ENCODE assay signal across 8 cellular contexts in genomic region chr3:45995370-45996192, GRCh38. TPM values are rescaled to one million over a fixed set of nuclear protein-coding genes. Genes with fewer than 3 reads are reported as not detected.
DNase-seq lines count a peak whose midpoint lies in the region; ATAC-seq, FAIRE-seq and TF ChIP-seq lines count a peak whose summit lies in the region.

Gene FYCO1, minus strand, starts transcription at chr3:45995824. Its CDS starts 10,914 bp downstream, at chr3:45984910.

- no peaks in the 10 kb centered on the region for H3K9me3 ChIP-seq in CD4-positive, alpha-beta memory T cell (ENCODE audit: control insufficient read depth in 1 of 2, low read length in 2 of 2)
- H3K9me3 ChIP-seq in H1 (ENCODE audit: insufficient read depth in 2 of 2, low read depth in 1 of 2, low read length in 1 of 2), result no peaks in the 10 kb centered on the region

- H3K79me1 ChIP-seq in H1 (ENCODE audit: low read depth, low read length), result peaks cover 8% of the 10 kb centered on the region; the same call in 1 of the 2 replicates

- CTCF ChIA-PET in CD4-positive, alpha-beta memory T cell (lab: Charles Lee; ENCODE audit: partially characterized antibody), result interaction anchor here (0.8 to 4.8 kb wide), 12 partner anchors 13 to 377 kb away, joined by 3 to 50 read pairs (median 3); partner anchors contain the start of gene CXCR6
- CTCF ChIA-PET in H1 (lab: Charles Lee; ENCODE audit: partially characterized antibody), result interaction anchor here (1.3 to 1.8 kb wide), 2 partner anchors 14 to 83 kb away, joined by 3 to 4 read pairs; no protein-coding TSS in a partner anchor

- H3K4me1 ChIP-seq in CD4-positive, alpha-beta memory T cell (ENCODE audit: insufficient read depth, low read length), result peaks cover 46% of the 10 kb centered on the region
- peaks cover 5 to 15% (median 12%) of the 10 kb centered on the region in 4 experiments for H3K4me1 ChIP-seq in H1 (replicated peaks in 1 of 4; ENCODE audit: control insufficient read depth in 3 of 4, insufficient read depth in 4 of 4, low read length in 3 of 4)

- 5% methylated on average over 50 of the region's 62 CpGs; no CpG with 5 or more reads in 1 of the 2 experiments for WGBS in H1 (ENCODE audit: extremely low coverage in 1 of 2, insufficient coverage in 1 of 2, insufficient read length in 1 of 2, insufficient replicate concordance in 2 of 2, low coverage in 1 of 2, low lambda C conversion rate in 2 of 2, missing lambda C conversion rate in 1 of 2), 2 experiments

- no peaks in the 10 kb centered on the region for H4K20me1 ChIP-seq in H1 (replicated peaks in 1 of 2; ENCODE audit: control insufficient read depth in 1 of 2, insufficient read depth in 2 of 2, low read length in 2 of 2)

- peaks cover 4% of the 10 kb centered on the region for H3K36me3 ChIP-seq in CD4-positive, alpha-beta memory T cell (ENCODE audit: insufficient read depth, low read length)
- no peaks in the 10 kb centered on the region for H3K36me3 ChIP-seq in H1 (ENCODE audit: control insufficient read depth in 2 of 4, insufficient read depth in 4 of 4, low read length in 3 of 4)

- peaks cover 0 to 29% of the 10 kb centered on the region in 2 experiments; a peak in 2 of 4 replicates for H3K79me2 ChIP-seq in H1 (ENCODE audit: control insufficient read depth in 1 of 2, insufficient read depth in 2 of 2, low read length in 2 of 2)

- peaks cover 2% of the 10 kb centered on the region; the same call in 1 of the 2 replicates for H3K23me2 ChIP-seq in H1 (ENCODE audit: low read depth, low read length)

- H3K36me3 Mint-ChIP-seq in CD4-positive, alpha-beta memory T cell, result peaks cover 5 to 10% of the 10 kb centered on the region in 2 donors
- H3K36me3 Mint-ChIP-seq in memory B cell, result no peaks in the 10 kb centered on the region

- intact Hi-C loops in CD4-positive, alpha-beta memory T cell (cut with micrococcal nuclease), result loop anchor here (1.0 to 5.0 kb wide), 5 partner anchors 19 to 70 kb away; no protein-coding TSS in a partner anchor

- peak within 1 kb of the TSS; percentile 88 to 95 (median 94) for H3K27ac Mint-ChIP-seq in CD4-positive, alpha-beta memory T cell
- H3K27ac Mint-ChIP-seq in memory B cell, result peak within 1 kb of the TSS; percentile 73

- no peak for TF ChIP-seq RAD21 in H1 (IDR thresholded peaks at IDR 0.05 in 1 of 2, conservative IDR thresholded peaks at IDR 0.05 in 1 of 2; ENCODE audit: low read depth in 2 of 2, low read length in 2 of 2)

- no peak within 1 kb of the TSS for H2BK120ac ChIP-seq in H1 (replicated peaks; ENCODE audit: low read depth, low read length)

- peaks cover 32 to 59% (median 37%) of the 10 kb centered on the region in 4 donors for H3K4me1 Mint-ChIP-seq in CD4-positive, alpha-beta memory T cell
- H3K4me1 Mint-ChIP-seq in memory B cell, result peaks cover 21% of the 10 kb centered on the region

- no peak for TF ChIP-seq CTCF in H1 (IDR thresholded peaks at IDR 0.05; ENCODE audit: control extremely low read depth in 1 of 3, insufficient read depth in 1 of 3, low read depth in 1 of 3, low read length in 3 of 3)

- H3K18ac ChIP-seq in H1 (ENCODE audit: extremely low read depth, low read length), result peak within 1 kb of the TSS; percentile 82

- H3K27me3 ChIP-seq in CD4-positive, alpha-beta memory T cell (ENCODE audit: insufficient read depth, low read length), result no peaks in the 10 kb centered on the region
- H3K27me3 ChIP-seq in H1 (replicated peaks in 1 of 4; ENCODE audit: control insufficient read depth in 3 of 4, extremely low read depth in 1 of 4, insufficient read depth in 3 of 4, low read length in 3 of 4), result peaks cover 0 to 7% (median 4%) of the 10 kb centered on the region in 4 experiments; a peak in 2 of 7 replicates

- H4K8ac ChIP-seq in H1 (ENCODE audit: extremely low read depth, insufficient read depth, low read length), result peak within 1 kb of the TSS; percentile 35

- peak; percentile 84 to 88 (median 85) for DNase-seq in CD4-positive, alpha-beta memory T cell
- DNase-seq in NOMO-1 treated with dmso at 0.1 percent for 144 hours (lab: John Stamatoyannopoulos, UW; ENCODE audit: unreplicated experiment), result peak; percentile 87
- peak; percentile 67 to 88 (median 78) for DNase-seq in activated CD8-positive, alpha-beta memory T cell treated with anti-CD3 and anti-CD28 coated beads for 48 hours (ENCODE audit: low read depth in 2 of 3, low spot score in 2 of 3)
- DNase-seq in H1 (ENCODE audit: low read depth in 1 of 2, low spot score in 2 of 2), result peak; percentile 65 to 92
- peak; percentile 72 to 81 for DNase-seq in memory B cell (ENCODE audit: low spot score in 2 of 2)
- peak; percentile 78 for DNase-seq in stimulated activated CD8-positive, alpha-beta memory T cell treated with anti-CD3 and anti-CD28 coated beads, Interleukin-12 subunit alpha, Interleukin-12 subunit beta, amount 100 ng/mL, for 24 hours (ENCODE audit: extremely low read depth)

- peak in 1 of 2 experiments; percentile 46; a peak in 1 of 3 replicates for TF ChIP-seq POLR2A in H1 (IDR thresholded peaks at IDR 0.05; ENCODE audit: control extremely low read depth in 1 of 2, low read depth in 2 of 2, low read length in 2 of 2)

- peak within 1 kb of the TSS; percentile 83 to 95 (median 92) for H3K4me3 Mint-ChIP-seq in CD4-positive, alpha-beta memory T cell
- peak within 1 kb of the TSS; percentile 88 for H3K4me3 Mint-ChIP-seq in memory B cell

- peak within 1 kb of the TSS; percentile 75 to 93 for H3K4me3 ChIP-seq in CD4-positive, alpha-beta memory T cell (ENCODE audit: low read length in 2 of 2)
- H3K4me3 ChIP-seq in H1 (ENCODE audit: extremely low read depth in 1 of 4, insufficient read depth in 2 of 4, low read depth in 3 of 4, low read length in 4 of 4), result peak within 1 kb of the TSS; percentile 75 to 98 (median 84)

- H3K27me3 Mint-ChIP-seq in CD4-positive, alpha-beta memory T cell, result no peaks in the 10 kb centered on the region
- peaks cover 1% of the 10 kb centered on the region for H3K27me3 Mint-ChIP-seq in memory B cell

- H3K9ac ChIP-seq in H1 (replicated peaks in 1 of 4; ENCODE audit: extremely low read depth in 1 of 4, low read depth in 3 of 4, low read length in 3 of 4), result peak within 1 kb of the TSS; percentile 69 to 75 (median 70)

- H2AK5ac ChIP-seq in H1 (ENCODE audit: low read depth, low read length), result no peak within 1 kb of the TSS

- no peak within 1 kb of the TSS for H2BK15ac ChIP-seq in H1 (ENCODE audit: low read length)

- peak within 1 kb of the TSS; percentile 98 for H2AFZ ChIP-seq in H1 (ENCODE audit: low read length)

- ATAC-seq in GM19438 (IDR thresholded peaks at IDR 0.05; ENCODE audit: low read depth, unreplicated experiment) (peak; percentile 94), HG03571 (IDR thresholded peaks at IDR 0.05; ENCODE audit: unreplicated experiment) (peak; percentile 89), memory B cell (ENCODE audit: low read depth) (peak; percentile 96)

- no peak within 1 kb of the TSS for H3K14ac ChIP-seq in H1 (ENCODE audit: insufficient read length)

- H3K27ac ChIP-seq in CD4-positive, alpha-beta memory T cell (ENCODE audit: low read depth, low read length), result peak within 1 kb of the TSS; percentile 95
- H3K27ac ChIP-seq in H1 (ENCODE audit: low read depth, low read length), result peak within 1 kb of the TSS; percentile 12; the same call in 1 of the 2 replicates

- no peaks in the 10 kb centered on the region for H3K9me3 Mint-ChIP-seq in CD4-positive, alpha-beta memory T cell
- no peaks in the 10 kb centered on the region for H3K9me3 Mint-ChIP-seq in memory B cell

- FAIRE-seq in H1 (lab: Jason Lieb, UNC), result no peak

- H3K4me2 ChIP-seq in H1 (ENCODE audit: insufficient read depth in 1 of 2, low read depth in 2 of 2, low read length in 2 of 2), result peak within 1 kb of the TSS; percentile 78 to 79

- peak within 1 kb of the TSS; percentile 20 for H4K91ac ChIP-seq in H1 (replicated peaks; ENCODE audit: insufficient read length, low read length)

- POLR2A ChIA-PET in CD4-positive, alpha-beta memory T cell (lab: Charles Lee; ENCODE audit: partially characterized antibody), result interaction anchor here (0.6 to 10.8 kb wide), 17 partner anchors 8 to 115 kb away, joined by 3 to 195 read pairs (median 14); partner anchors contain the start of gene CXCR6
- POLR2A ChIA-PET in H1 (lab: Charles Lee; ENCODE audit: partially characterized antibody), result interaction anchor here (0.5 to 1.4 kb wide), 2 partner anchors 9 to 694 kb away, joined by 3 to 4 read pairs; no protein-coding TSS in a partner anchor

- H2BK20ac ChIP-seq in H1 (ENCODE audit: low read length), result no peak within 1 kb of the TSS

- peak within 1 kb of the TSS; percentile 68; the same call in 1 of the 2 replicates for H2BK12ac ChIP-seq in H1 (ENCODE audit: low read depth, low read length)

- H3K23ac ChIP-seq in H1 (ENCODE audit: insufficient read length), result no peak within 1 kb of the TSS

- no peak within 1 kb of the TSS for H3K56ac ChIP-seq in H1 (replicated peaks; ENCODE audit: insufficient read length, low read depth, low read length)

- TF ChIP-seq EP300 in H1 (IDR thresholded peaks at IDR 0.05; ENCODE audit: borderline replicate concordance in 1 of 2, low read depth in 2 of 2, low read length in 2 of 2), result no peak

- H2BK5ac ChIP-seq in H1 (ENCODE audit: low read depth, low read length), result peak within 1 kb of the TSS; percentile 91; the same call in 1 of the 2 replicates

- no peak within 1 kb of the TSS for H3K4ac ChIP-seq in H1 (replicated peaks; ENCODE audit: insufficient read length, low read depth, low read length)

- H4K5ac ChIP-seq in H1 (ENCODE audit: insufficient read length, low read depth, low read length), result peak within 1 kb of the TSS; percentile 73

TF ChIP-seq in H1, 55 proteins besides CTCF, POLR2A, EP300 and RAD21 (continues in another document):
- peak; percentile 58 for TF ChIP-seq PHF8 (conservative IDR thresholded peaks at IDR 0.05; ENCODE audit: low read depth, low read length)
- TF ChIP-seq TAF7 (optimal IDR thresholded peaks at IDR 0.05; ENCODE audit: borderline replicate concordance, low read depth, low read length), result peak; percentile 35
- TF ChIP-seq TCF12 (IDR thresholded peaks at IDR 0.05; ENCODE audit: low read depth, low read length), result 0 out of 2 replicates have a peak, but pooled peaks have one; percentile 16
- no peak for TF ChIP-seq SP2 (IDR thresholded peaks at IDR 0.05; ENCODE audit: low read length)
- TF ChIP-seq CREB1 (IDR thresholded peaks at IDR 0.05), result peak; percentile 88

RNA-seq across cellular contexts. Expression of gene FYCO1, which starts in this region (rescaled TPM):
- total RNA-seq in CD4-positive, alpha-beta memory T cell, result 10 to 100 TPM; 42.5 to 43.3 TPM
- polyA plus RNA-seq in CD4-positive, alpha-beta memory T cell, result 10 to 100 TPM in 1 of 2 donors, under 1 TPM in 1; 0.73 to 10.8 TPM
- 9.3 and 10.8 TPM in 2 replicates for total RNA-seq in H1 (2021; fragmentation: NEBNext Ultra II Directional; extraction: Animal tissue kit (Norgen Biotek cat#: 25700))
- 4.8 and 6.7 TPM in 2 replicates for polyA plus RNA-seq in H1 (2011; rRNA removed)
- polyA plus RNA-seq in H1 (2011; cell fraction: cytosol; rRNA removed), result 5.4 TPM
- 16.2 TPM for polyA plus RNA-seq in H1 (2011; cell fraction: nucleus; rRNA removed)
- 5.2 to 6.1 TPM (median 5.7 TPM) in 4 replicates for polyA plus RNA-seq in H1 (2012, experiment 1 of 2)
- 1.4 TPM for polyA plus RNA-seq in H1 (2012, experiment 2 of 2)
- polyA plus RNA-seq in H1 (2013, experiment 1 of 2), result 5.1 TPM
- polyA plus RNA-seq in H1 (2013, experiment 2 of 2), result 6.2 TPM
- 18.5 and 27.0 TPM in 2 replicates for polyA minus RNA-seq in H1 (2011; rRNA and poly(A)+ RNA removed)
- 7.9 TPM for polyA minus RNA-seq in H1 (2011; cell fraction: cytosol; rRNA and poly(A)+ RNA removed)
- polyA minus RNA-seq in H1 (2011; cell fraction: nucleus; rRNA and poly(A)+ RNA removed), result 22.1 TPM

Comparison
In these comparisons a context has a peak if more than half of its experiments do, and no peak if none do; other contexts are left out.
1. Peak in every context shown above with its lines: DNase-seq, ATAC-seq, H3K4me3 ChIP-seq and H3K27ac ChIP-seq.